In genomic region chr10:72086466-72087391, GRCh38 we compare ENCODE assay signal across 8 cellular contexts. TPM values are rescaled to one million over a fixed set of nuclear protein-coding genes. Genes with fewer than 3 reads are reported as not detected.
A peak's percentile ranks its signal among the peaks of the same experiment; 100 is the strongest.
DNase-seq lines count a peak whose midpoint lies in the region; ATAC-seq and FAIRE-seq lines count a peak whose summit lies in the region.

No MANE protein-coding gene starts in this region.

- H3K36me3 Mint-ChIP-seq in IgD-negative memory B cell, result peaks cover 4% of the 10 kb centered on the region

- peak; percentile 64 for DNase-seq in activated naive CD4-positive, alpha-beta T cell treated with Interleukin-2 at 50 U/mL for 16 hours
- peak; percentile 74 for DNase-seq in stimulated activated CD4-positive, alpha-beta T cell treated with anti-CD3 and anti-CD28 coated beads, Interleukin-15, amount 100 ng/mL, for 24 hours
- DNase-seq in HuH-7 (ENCODE audit: low spot score) (no peak), urothelium cell line (ENCODE audit: low spot score) (no peak), DMS53 (lab: John Stamatoyannopoulos, UW) (no peak)

- peaks cover 14 to 43% (median 43%) of the 10 kb centered on the region in 3 donors for H3K4me1 Mint-ChIP-seq in IgD-negative memory B cell

- H3K27ac Mint-ChIP-seq in IgD-negative memory B cell, result peak overlapping the region; percentile 98 to 99 (median 99)

- no peak for ATAC-seq in GM21717 (IDR thresholded peaks at IDR 0.05; ENCODE audit: unreplicated experiment)

- H3K4me3 ChIP-seq in iPS-18c (ENCODE audit: insufficient read depth, low read depth, low read length), result peak overlapping the region; percentile 49

- H3K27me3 Mint-ChIP-seq in IgD-negative memory B cell, result peaks cover 1% of the 10 kb centered on the region

- peaks cover 0 to 2% (median 0%) of the 10 kb centered on the region in 3 donors for H3K9me3 Mint-ChIP-seq in IgD-negative memory B cell

- no peak for FAIRE-seq in urothelium cell line (lab: Jason Lieb, UNC)

- H3K4me3 Mint-ChIP-seq in IgD-negative memory B cell, result peak overlapping the region; percentile 93 to 97 (median 95)

- no peaks in the 10 kb centered on the region for H3K9me3 ChIP-seq in iPS-18c (ENCODE audit: control insufficient read depth, insufficient read depth, low read length)

RNA-seq across cellular contexts. Expression of gene SPOCK2, which starts 1.6 kb away (rescaled TPM):
- polyA plus RNA-seq in IgD-negative memory B cell, result 65.5 TPM

Comparison
In these comparisons a context has a peak if more than half of its experiments do, and no peak if none do; other contexts are left out.
1. DNase-seq: peak in activated naive CD4-positive, alpha-beta T cell treated with Interleukin-2 at 50 U/mL for 16 hours (single experiment) and stimulated activated CD4-positive, alpha-beta T cell treated with anti-CD3 and anti-CD28 coated beads, Interleukin-15, amount 100 ng/mL, for 24 hours (single experiment); none in HuH-7 (single experiment), urothelium cell line (single experiment) and DMS53 (single experiment).